8 cellular contexts compared by ENCODE assay signal in the genomic region with DNA sequence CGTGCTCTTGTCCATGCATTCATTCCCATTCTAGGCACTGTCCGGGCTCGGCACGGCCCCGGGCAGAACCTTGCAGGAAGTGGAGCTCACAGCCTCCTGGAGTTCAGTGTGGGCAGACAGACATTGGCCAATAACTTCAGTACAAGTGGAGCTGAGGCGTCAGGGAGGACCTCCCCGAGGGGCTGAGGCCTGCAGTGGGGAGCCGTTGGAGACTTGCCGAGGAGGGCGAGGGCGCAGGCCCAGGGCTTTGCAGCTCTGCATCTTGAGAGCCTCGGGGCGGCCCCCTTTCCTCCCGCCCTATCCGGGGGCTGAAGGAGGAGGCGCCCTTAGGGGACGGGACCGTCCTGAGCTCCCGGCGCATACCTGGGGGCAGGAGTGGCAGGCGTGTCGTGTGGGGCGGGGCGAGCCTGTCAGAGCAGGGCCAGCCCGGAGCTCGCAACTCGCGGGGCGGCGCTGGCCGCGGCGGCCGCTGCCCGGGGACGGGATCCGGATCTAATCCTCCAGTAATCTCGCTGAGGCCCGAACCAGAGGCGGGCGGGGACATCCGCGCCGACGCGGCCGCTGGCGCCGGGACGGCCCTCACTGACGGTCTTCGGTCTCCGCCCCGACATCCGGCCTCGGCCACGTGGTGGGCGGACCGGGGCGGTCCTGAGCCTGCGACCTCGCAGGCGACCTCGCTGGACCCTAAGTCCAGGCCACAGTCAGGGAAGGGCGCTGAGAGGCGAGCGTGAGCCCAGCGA. TPM values are rescaled to one million over a fixed set of nuclear protein-coding genes. Genes with fewer than 3 reads are reported as not detected.
A peak's percentile ranks its signal among the peaks of the same experiment; 100 is the strongest.
DNase-seq lines count a peak whose midpoint lies in the region; ATAC-seq and TF ChIP-seq lines count a peak whose summit lies in the region.

A gene (plus strand): TSS at position 698 of the 740 bp plus-strand sequence. CDS start 530 bp downstream, outside the sequence.

- DNase-seq in COLO668 (lab: John Stamatoyannopoulos, UW; ENCODE audit: unreplicated experiment) (peak; percentile 76), SJCRH30 (peak; percentile 78 to 81), foreskin melanocyte (peak; percentile 82), neuronal stem cell (ENCODE audit: low spot score) (peak; percentile 87)
- peak; percentile 42 to 57 (median 54) for DNase-seq in activated naive CD4-positive, alpha-beta T cell (lab: John Stamatoyannopoulos, UW)

- H2BK5ac ChIP-seq in neuronal stem cell (ENCODE audit: low read length), result peak within 1 kb of the TSS; percentile 55

- peak within 1 kb of the TSS; percentile 96 for H2AFZ ChIP-seq in neuronal stem cell (ENCODE audit: low read length)

- TF ChIP-seq CTCF in subcutaneous adipose tissue (IDR thresholded peaks at IDR 0.05; ENCODE audit: low read depth), result no peak

- H3K9me3 ChIP-seq in SJCRH30 (replicated peaks), result no peaks in the 10 kb centered on the region
- no peaks in the 10 kb centered on the region for H3K9me3 ChIP-seq in neuronal stem cell (replicated peaks in 1 of 2; ENCODE audit: control insufficient read depth in 2 of 2, insufficient read depth in 1 of 2, low read depth in 1 of 2, low read length in 2 of 2)

- peak within 1 kb of the TSS; percentile 69 for H4K91ac ChIP-seq in neuronal stem cell (ENCODE audit: low read depth, low read length, poor library complexity)

- no CpG with 5 or more reads among the region's 68 CpGs for WGBS in neuronal stem cell (ENCODE audit: extremely low coverage in 2 of 2, insufficient read length in 2 of 2, insufficient replicate concordance in 1 of 2), 2 donors

- H3K27me3 ChIP-seq in SJCRH30 (no peaks in the 10 kb centered on the region), neuronal stem cell (ENCODE audit: control insufficient read depth in 3 of 3, insufficient read depth in 3 of 3, low read depth in 1 of 3, low read length in 3 of 3) (no peaks in the 10 kb centered on the region)

- peak within 1 kb of the TSS; percentile 21 for H2BK120ac ChIP-seq in neuronal stem cell (ENCODE audit: low read depth, low read length)

- peaks cover 3% of the 10 kb centered on the region for H3K79me1 ChIP-seq in neuronal stem cell (ENCODE audit: low read depth, low read length)

- H3K36me3 ChIP-seq in SJCRH30 (no peaks in the 10 kb centered on the region), neuronal stem cell (replicated peaks in 1 of 2; ENCODE audit: control insufficient read depth in 2 of 2, insufficient read depth in 2 of 2, low read length in 2 of 2) (peaks cover 3 to 9% of the 10 kb centered on the region in 2 donors)

- H3K4me1 ChIP-seq in SJCRH30, result peaks cover 3% of the 10 kb centered on the region; the same call in 1 of the 2 replicates
- H3K4me1 ChIP-seq in neuronal stem cell (ENCODE audit: control insufficient read depth in 2 of 2, insufficient read depth in 1 of 2, low read depth in 1 of 2, low read length in 2 of 2), result peaks cover 11 to 13% of the 10 kb centered on the region in 2 donors

- peak within 1 kb of the TSS; percentile 8 for H2BK12ac ChIP-seq in neuronal stem cell (ENCODE audit: low read length)

- H4K8ac ChIP-seq in neuronal stem cell (ENCODE audit: low read depth, low read length), result no peak within 1 kb of the TSS

- peak within 1 kb of the TSS; percentile 89 for H3K18ac ChIP-seq in neuronal stem cell (ENCODE audit: low read length)

- peak within 1 kb of the TSS; percentile 84 for H3K4ac ChIP-seq in neuronal stem cell (ENCODE audit: low read length)

- peak; percentile 70 for ATAC-seq in GM19372 (IDR thresholded peaks at IDR 0.05; ENCODE audit: low read depth, unreplicated experiment)
- peak; percentile 74 for ATAC-seq in HG03521 (IDR thresholded peaks at IDR 0.05; ENCODE audit: unreplicated experiment)

- H2AK5ac ChIP-seq in neuronal stem cell (ENCODE audit: low read depth, low read length), result peak within 1 kb of the TSS; percentile 99

- peak within 1 kb of the TSS; percentile 94 for H3K9ac ChIP-seq in neuronal stem cell (ENCODE audit: low read depth, low read length, poor library complexity)

- H3K4me3 ChIP-seq in SJCRH30 (peak within 1 kb of the TSS; percentile 60), neuronal stem cell (ENCODE audit: low read length in 2 of 2) (peak within 1 kb of the TSS; percentile 51 to 54)

- H3K14ac ChIP-seq in neuronal stem cell (ENCODE audit: low read length), result peak within 1 kb of the TSS; percentile 49

- peak within 1 kb of the TSS; percentile 97 for H3K23ac ChIP-seq in neuronal stem cell (ENCODE audit: low read depth, low read length, poor library complexity)

- H3K4me2 ChIP-seq in neuronal stem cell (ENCODE audit: insufficient read depth, low read length, poor library complexity, severe bottlenecking), result peak within 1 kb of the TSS; percentile 87

- H2BK15ac ChIP-seq in neuronal stem cell (ENCODE audit: low read length), result peak within 1 kb of the TSS; percentile 91

- H3K27ac ChIP-seq in SJCRH30, result peak within 1 kb of the TSS; percentile 64
- peak within 1 kb of the TSS; percentile 90 for H3K27ac ChIP-seq in neuronal stem cell (replicated peaks; ENCODE audit: low read length)

RNA-seq across cellular contexts. Expression of the gene that starts here (rescaled TPM):
- 24.5 and 26.2 TPM in 2 replicates for total RNA-seq in SJCRH30 (2014; rRNA removed; shearing (Covaris generic))
- 7.8 TPM for polyA plus RNA-seq in neuronal stem cell (2013, experiment 1 of 2)
- 7.4 TPM for polyA plus RNA-seq in neuronal stem cell (2013, experiment 2 of 2)
- 10 to 100 TPM; 24.5 to 60.3 (median 31.4) TPM for total RNA-seq in subcutaneous adipose tissue

Comparison
In these comparisons a context has a peak if more than half of its experiments do, and no peak if none do; other contexts are left out.
1. Peak in every context shown above with its lines: DNase-seq, ATAC-seq, H3K4me3 ChIP-seq and H3K27ac ChIP-seq.